In genomic region chr7:103073989-103074518, GRCh38 we compare ENCODE assay signal across 8 cellular contexts. TPM values are rescaled to one million over a fixed set of nuclear protein-coding genes. Genes with fewer than 3 reads are reported as not detected.
DNase-seq lines count a peak whose midpoint lies in the region; ATAC-seq and TF ChIP-seq lines count a peak whose summit lies in the region.

No MANE protein-coding gene starts in this region.

- H3K9ac ChIP-seq in mammary epithelial cell (ENCODE audit: insufficient read depth, low read length) = peak overlapping the region; percentile 83

- ATAC-seq in mucosa of descending colon = peak; percentile 9
- no peak for ATAC-seq in GM18868 (IDR thresholded peaks at IDR 0.05; ENCODE audit: unreplicated experiment)
- ATAC-seq in GM21526 (IDR thresholded peaks at IDR 0.05; ENCODE audit: low FRiP score, unreplicated experiment) = no peak

- CTCF ChIA-PET in Caco-2 (lab: Charles Lee) (interaction anchor here (1.8 to 1.9 kb wide), 2 partner anchors 12 to 325 kb away, joined by 11 to 24 read pairs; partner anchors contain the start of gene FAM185A), mammary epithelial cell (lab: Charles Lee; ENCODE audit: low non-redundant PET) (interaction anchor here (0.7 kb wide), 1 partner anchor 316 kb away, joined by 14 read pairs; no protein-coding TSS in a partner anchor)

- H3K27ac Mint-ChIP-seq in Caco-2 (ENCODE audit: unreplicated experiment) = peak overlapping the region; percentile 61

- H3K4me1 ChIP-seq in Caco-2 (0 out of 2 replicates have a peak, but pooled peaks cover 4% of the 10 kb centered on the region), mammary epithelial cell (ENCODE audit: insufficient read depth, low read length) (peaks cover 15% of the 10 kb centered on the region), mucosa of descending colon (ENCODE audit: low read depth) (peaks cover 24% of the 10 kb centered on the region)

- H3K79me2 ChIP-seq in mammary epithelial cell (ENCODE audit: insufficient read depth, low read length) = peaks cover 36% of the 10 kb centered on the region

- H4K20me1 ChIP-seq in mammary epithelial cell (ENCODE audit: insufficient read depth, low read length) = no peaks in the 10 kb centered on the region

- H3K4me3 ChIP-seq in Caco-2 (ENCODE audit: low read depth, low read length) (peak overlapping the region; percentile 88), MG63 (peak overlapping the region; percentile 90), mammary epithelial cell (replicated peaks in 1 of 3; ENCODE audit: insufficient read depth in 1 of 3, low read depth in 2 of 3, low read length in 3 of 3) (peak overlapping the region; percentile 71 to 97 (median 81)), mucosa of descending colon (peak overlapping the region; percentile 68)

- dilution Hi-C loops in mammary epithelial cell (cut with HindIII; ENCODE audit: low sequenced_read_pairs) = no loop called here

- H3K36me3 Mint-ChIP-seq in Caco-2 (ENCODE audit: insufficient read depth, unreplicated experiment) = no peaks in the 10 kb centered on the region

- peak in 1 of 2 experiments; percentile 11 for DNase-seq in Caco-2
- DNase-seq in MG63 = no peak
- DNase-seq in mammary epithelial cell = no peak
- DNase-seq in mucosa of descending colon = peak in 1 of 3 donors; percentile 39
- DNase-seq in G401 (ENCODE audit: low spot score) = no peak
- DNase-seq in occipital lobe (lab: John Stamatoyannopoulos, UW) = no peak

- intact Hi-C loops in Caco-2 (cut with micrococcal nuclease; ENCODE audit: unreplicated experiment) (loop anchor here (5.0 kb wide), 1 partner anchor 327 kb away; the partner anchor contains the start of gene FAM185A), mammary epithelial cell (cut with micrococcal nuclease) (loop anchor here (1.0 to 5.0 kb wide), 2 partner anchors 75 to 327 kb away; partner anchors contain the start of genes FAM185A and NAPEPLD), mucosa of descending colon (cut with DNase I, micrococcal nuclease) (no loop called here)

- H3K27ac ChIP-seq in mammary epithelial cell (ENCODE audit: insufficient read depth, low read depth, low read length) = peak overlapping the region; percentile 85

- peak overlapping the region; percentile 73 for H3K4me2 ChIP-seq in mammary epithelial cell (ENCODE audit: insufficient read depth, low read depth, low read length)

- H3K9me3 ChIP-seq in Caco-2 (no peaks in the 10 kb centered on the region; the same call in 1 of the 2 replicates), MG63 (no peaks in the 10 kb centered on the region), mammary epithelial cell (replicated peaks; ENCODE audit: insufficient read depth, low read length) (no peaks in the 10 kb centered on the region), mucosa of descending colon (no peaks in the 10 kb centered on the region)

- WGBS in mammary epithelial cell (ENCODE audit: low coverage, missing lambda C conversion rate) = 0% methylated on average over 5 of the region's 6 CpGs

- H3K27me3 Mint-ChIP-seq in Caco-2 (ENCODE audit: insufficient read depth, unreplicated experiment) = no peaks in the 10 kb centered on the region

- no peaks in the 10 kb centered on the region for H3K27me3 ChIP-seq in Caco-2 (replicated peaks; ENCODE audit: control insufficient read depth, insufficient read depth, low read length)
- H3K27me3 ChIP-seq in MG63 = no peaks in the 10 kb centered on the region
- H3K27me3 ChIP-seq in mammary epithelial cell (ENCODE audit: insufficient read depth, low read length) = no peaks in the 10 kb centered on the region

- peak overlapping the region; percentile 78 for H3K4me3 Mint-ChIP-seq in Caco-2 (ENCODE audit: unreplicated experiment)

- peak overlapping the region; percentile 100 for H2AFZ ChIP-seq in mammary epithelial cell (ENCODE audit: low read depth, low read length)

- TF ChIP-seq CTCF in Caco-2 (IDR thresholded peaks at IDR 0.05; ENCODE audit: insufficient read depth in 1 of 2, low read depth in 1 of 2, low read length in 1 of 2, severe bottlenecking in 1 of 2, unreplicated experiment in 1 of 2) = no peak
- TF ChIP-seq CTCF in mammary epithelial cell (conservative IDR thresholded peaks at IDR 0.05 in 1 of 2, IDR thresholded peaks at IDR 0.05 in 1 of 2; ENCODE audit: extremely low read depth in 1 of 2, insufficient read depth in 1 of 2, low read depth in 1 of 2, low read length in 2 of 2) = no peak
- TF ChIP-seq CTCF in mucosa of descending colon (IDR thresholded peaks at IDR 0.05) = no peak

- H3K4me1 Mint-ChIP-seq in Caco-2 (ENCODE audit: low read depth, unreplicated experiment) = peaks cover 11% of the 10 kb centered on the region

- BruUV-seq in Caco-2 (replicated peaks; lab: Mats Ljungman, UMichigan) = no TSS peak
- no TSS peak for BruUV-seq in mammary epithelial cell (replicated peaks; lab: Mats Ljungman, UMichigan)

- in situ Hi-C loops in mammary epithelial cell (cut with MboI; ENCODE audit: low sequenced_read_pairs in 2 of 2) = loop anchor here in 1 of 2 donors (25.0 kb wide), 1 partner anchor 312 kb away; no protein-coding TSS in a partner anchor
- in situ Hi-C loops in G401 (cut with HindIII; ENCODE audit: low sequenced_read_pairs) = no loop called here

- H3K36me3 ChIP-seq in Caco-2 (ENCODE audit: control insufficient read depth, insufficient read depth, low read length) = no peaks in the 10 kb centered on the region
- H3K36me3 ChIP-seq in MG63 = no peaks in the 10 kb centered on the region
- H3K36me3 ChIP-seq in mammary epithelial cell (ENCODE audit: insufficient read depth, low read length) = peaks cover 2% of the 10 kb centered on the region
- no peaks in the 10 kb centered on the region for H3K36me3 ChIP-seq in mucosa of descending colon (ENCODE audit: low read depth)

- H3K9me3 Mint-ChIP-seq in Caco-2 (ENCODE audit: unreplicated experiment) = no peaks in the 10 kb centered on the region

- POLR2A ChIA-PET in Caco-2 (lab: Charles Lee) = no interaction called here

RNA-seq across cellular contexts. Expression of gene FBXL13, which starts 0.5 kb away (rescaled TPM):
- total RNA-seq in Caco-2 (2022) (0.37 and 0.43 TPM in 2 replicates), mammary epithelial cell (1 to 10 TPM in 1 of 2 donors, under 1 TPM in 1; 0.78 to 1.3 TPM), mucosa of descending colon (1 to 10 TPM in 1 of 3 donors, under 1 TPM in 2; 0.65 to 1.8 (median 0.78) TPM), occipital lobe (5.0 TPM)
- 0.25 and 1.3 TPM in 2 replicates for total RNA-seq in MG63 (2014; rRNA removed; shearing (Covaris generic); ENCODE audit: low replicate concordance)
- polyA plus RNA-seq in mammary epithelial cell = 0.18 TPM
- polyA minus RNA-seq in mammary epithelial cell = 16.2 TPM
- total RNA-seq in G401 (2014; rRNA removed; shearing (Covaris generic)) = 1.7 and 4.7 TPM in 2 replicates

RNA-seq across cellular contexts. Expression of gene ARMC10, which starts 0.9 kb away (rescaled TPM):
- total RNA-seq in Caco-2 (2022) (28.9 and 29.2 TPM in 2 replicates), mammary epithelial cell (10 to 100 TPM; 44.2 to 52.7 TPM), mucosa of descending colon (10 to 100 TPM; 28.1 to 36.1 (median 32.2) TPM), occipital lobe (49.4 TPM)
- 32.3 and 65.6 TPM in 2 replicates for total RNA-seq in MG63 (2014; rRNA removed; shearing (Covaris generic); ENCODE audit: low replicate concordance)
- 26.6 TPM for polyA plus RNA-seq in mammary epithelial cell
- 13.3 TPM for polyA minus RNA-seq in mammary epithelial cell
- total RNA-seq in G401 (2014; rRNA removed; shearing (Covaris generic)) = 58.0 and 58.4 TPM in 2 replicates

Comparison
In these comparisons a context has a peak if more than half of its experiments do, and no peak if none do; other contexts are left out.
1. intact Hi-C loops: an anchor here in Caco-2 (5.0 kb wide) and mammary epithelial cell (1.0 to 5.0 kb wide); none called in mucosa of descending colon.